9 cellular contexts compared by ENCODE assay signal in genomic region chr17:28613916-28614315, GRCh38. TPM values are rescaled to one million over a fixed set of nuclear protein-coding genes. Genes with fewer than 3 reads are reported as not detected.
DNase-seq lines count a peak whose midpoint lies in the region; ATAC-seq and TF ChIP-seq lines count a peak whose summit lies in the region.
"Had no signal": no experiment of that assay in that cellular context is flagged by ENCODE, and none has a peak within 500 bp of the region (broad histone marks: within the 10 kb centered on the region; RNA-seq: fewer than 3 reads in every experiment).

TSS of gene RSKR (minus strand) at chr17:28614185. CDS start at chr17:28614161, 24 bp downstream.

- no peaks in the 10 kb centered on the region for H3K9me3 Mint-ChIP-seq in activated naive CD4-positive, alpha-beta T cell treated with anti-CD3 and anti-CD28 coated beads, Interleukin-2, amount 50 U/mL, for 72 hours
- no peaks in the 10 kb centered on the region for H3K9me3 Mint-ChIP-seq in activated T-helper 17 cell treated with anti-CD3 and anti-CD28 coated beads, Interleukin-2, amount 50 U/mL, for 72 hours

- H3K27ac ChIP-seq in tibial nerve = peak within 1 kb of the TSS in 1 of 4 donors; percentile 5
- H3K27ac ChIP-seq: C4-2B had no signal

- no peak for TF ChIP-seq POLR2A in tibial nerve (IDR thresholded peaks at IDR 0.05)

- peak within 1 kb of the TSS; percentile 44 to 67 for H3K27ac Mint-ChIP-seq in activated naive CD4-positive, alpha-beta T cell treated with anti-CD3 and anti-CD28 coated beads, Interleukin-2, amount 50 U/mL, for 72 hours
- peak within 1 kb of the TSS; percentile 43 for H3K27ac Mint-ChIP-seq in activated T-helper 17 cell treated with anti-CD3 and anti-CD28 coated beads, Interleukin-2, amount 50 U/mL, for 72 hours

- 78 to 89% methylated on average over 5 of the region's 5 CpGs for WGBS in tibial nerve, 2 donors

- in situ Hi-C loops in KBM-7 (cut with MboI; ENCODE audit: low pct_unique_long_range_greater_than_20kb, low sequenced_read_pairs) = no loop called here

- no peak within 1 kb of the TSS for H3K4me3 Mint-ChIP-seq in activated T-helper 17 cell treated with anti-CD3 and anti-CD28 coated beads, Interleukin-2, amount 50 U/mL, for 72 hours

- no peaks in the 10 kb centered on the region for H3K27me3 Mint-ChIP-seq in activated T-helper 17 cell treated with anti-CD3 and anti-CD28 coated beads, Interleukin-2, amount 50 U/mL, for 72 hours

- no peak for TF ChIP-seq EP300 in tibial nerve (IDR thresholded peaks at IDR 0.05)

- ATAC-seq in activated naive CD4-positive, alpha-beta T cell treated with anti-CD3 and anti-CD28 coated beads, Interleukin-2, amount 50 U/mL, for 72 hours = peak in 1 of 2 donors; percentile 14
- ATAC-seq in activated T-helper 17 cell treated with anti-CD3 and anti-CD28 coated beads, Interleukin-2, amount 50 U/mL, for 72 hours (replicated peaks) = no peak
- ATAC-seq in left colon (no peak), GM19395 (IDR thresholded peaks at IDR 0.05; ENCODE audit: unreplicated experiment) (no peak)

- TF ChIP-seq CTCF in tibial nerve (IDR thresholded peaks at IDR 0.05) = no peak

- no peaks in the 10 kb centered on the region for H3K4me1 Mint-ChIP-seq in activated T-helper 17 cell treated with anti-CD3 and anti-CD28 coated beads, Interleukin-2, amount 50 U/mL, for 72 hours

- H3K4me1 ChIP-seq in tibial nerve = no peaks in the 10 kb centered on the region

- DNase-seq in activated naive CD4-positive, alpha-beta T cell treated with anti-CD3 and anti-CD28 coated beads, Interleukin-2, amount 50 U/mL, for 72 hours (ENCODE audit: low spot score in 2 of 2) = no peak
- no peak for DNase-seq in activated naive CD4-positive, alpha-beta T cell treated with anti-CD3 and anti-CD28 coated beads, Interleukin-2, amount 50 U/mL, for 16 hours
- DNase-seq in left colon (no peak), tibial nerve (ENCODE audit: low spot score in 2 of 2) (no peak), KBM-7 (no peak)
- no peak for DNase-seq in stimulated activated CD4-positive, alpha-beta T cell treated with anti-CD3 and anti-CD28 coated beads, Interleukin-15, amount 100 ng/mL, for 24 hours

- H3K36me3 ChIP-seq in tibial nerve = peaks cover 2 to 91% (median 30%) of the 10 kb centered on the region in 3 donors

- no peaks in the 10 kb centered on the region for H3K27me3 ChIP-seq in tibial nerve

- no peaks in the 10 kb centered on the region for H3K9me3 ChIP-seq in tibial nerve

- H3K4me3 ChIP-seq in tibial nerve = no peak within 1 kb of the TSS

- H3K36me3 Mint-ChIP-seq in activated naive CD4-positive, alpha-beta T cell treated with anti-CD3 and anti-CD28 coated beads, Interleukin-2, amount 50 U/mL, for 72 hours = peaks cover 4 to 7% of the 10 kb centered on the region in 2 donors
- peaks cover 98% of the 10 kb centered on the region for H3K36me3 Mint-ChIP-seq in activated T-helper 17 cell treated with anti-CD3 and anti-CD28 coated beads, Interleukin-2, amount 50 U/mL, for 72 hours (ENCODE audit: low read depth)

- intact Hi-C loops in left colon (cut with DNase I, micrococcal nuclease) = loop anchor here (5.0 kb wide), 2 partner anchors 117 to 122 kb away; no protein-coding TSS in a partner anchor

RNA-seq across cellular contexts. Expression of gene RSKR, which starts in this region (rescaled TPM):
- total RNA-seq in activated naive CD4-positive, alpha-beta T cell treated with anti-CD3 and anti-CD28 coated beads, Interleukin-2, amount 50 U/mL, for 72 hours = 10 to 100 TPM; 29.7 to 32.2 TPM
- total RNA-seq in activated T-helper 17 cell treated with anti-CD3 and anti-CD28 coated beads, Interleukin-2, amount 50 U/mL, for 72 hours = 10 to 100 TPM; 25.5 to 36.3 TPM
- 10 to 100 TPM; 10.2 to 13.5 TPM for total RNA-seq in left colon
- total RNA-seq in tibial nerve = 10 to 100 TPM in 3 of 4 donors, 1 to 10 TPM in 1; 5.7 to 34.5 (median 16.2) TPM
